Comparison of ENCODE assay signal across 1 cellular context in the genomic region with DNA sequence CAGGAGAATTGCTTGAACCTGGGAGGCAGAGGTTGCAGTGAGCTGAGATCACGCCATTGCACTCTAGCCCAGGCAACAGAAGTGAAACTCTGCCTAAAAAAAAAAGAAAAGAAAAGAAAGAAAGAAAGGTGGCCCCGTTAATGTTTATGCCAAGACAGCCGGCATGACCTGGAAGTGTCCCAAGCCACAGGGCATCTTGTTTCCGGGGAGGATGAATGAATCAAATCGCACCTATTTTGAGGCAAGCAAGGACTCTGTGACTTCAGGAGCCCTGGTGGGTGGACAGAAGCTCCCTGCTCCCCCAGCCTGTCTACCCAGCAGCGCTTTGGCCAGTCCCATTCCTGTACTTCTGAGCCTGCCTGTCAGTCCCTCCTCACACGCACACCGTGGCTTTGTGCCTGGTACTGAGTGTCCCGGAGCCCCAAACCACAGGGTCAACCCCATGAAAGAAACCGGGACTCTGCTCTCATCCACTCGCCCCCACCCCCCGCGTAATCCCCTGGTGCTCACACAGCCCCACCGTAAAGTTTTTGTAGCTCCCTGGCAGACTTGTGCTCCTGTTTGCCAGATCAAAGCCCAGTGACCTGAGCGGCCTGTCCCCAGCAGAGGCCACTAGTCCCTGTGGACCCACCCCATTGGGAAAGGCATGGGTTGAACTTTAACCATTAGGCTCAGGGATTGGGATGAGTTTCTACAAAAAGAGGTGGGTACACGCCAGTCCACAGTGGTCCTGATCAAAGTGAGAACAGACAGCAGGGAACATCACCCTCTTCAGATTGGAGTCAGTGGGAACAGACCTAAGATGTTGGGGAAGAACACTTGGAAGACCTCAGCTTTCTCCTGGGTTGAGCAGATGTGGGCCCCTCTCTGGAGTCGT.
TF ChIP-seq lines count a peak whose summit lies in the region.

No MANE protein-coding gene starts in this region.

TF ChIP-seq in HepG2, 621 proteins besides CTCF, POLR2A, EP300 and RAD21 (continued from another document and continues in another):
- peak; percentile 42; the same call in 1 of the 2 replicates for TF ChIP-seq BRF2 (CRISPR knock-in tag; IDR thresholded peaks at IDR 0.05)
- no peak; the same call in 1 of the 2 replicates for TF ChIP-seq ELF4 (CRISPR knock-in tag; IDR thresholded peaks at IDR 0.05; ENCODE audit: borderline replicate concordance)
- peak; percentile 64; the same call in 1 of the 2 replicates for TF ChIP-seq ZNF331 (CRISPR knock-in tag; IDR thresholded peaks at IDR 0.05)
- peak; percentile 56; the same call in 1 of the 2 replicates for TF ChIP-seq MIER3 (CRISPR knock-in tag; IDR thresholded peaks at IDR 0.05; ENCODE audit: borderline replicate concordance)
- TF ChIP-seq PAXIP1 (CRISPR knock-in tag; conservative IDR thresholded peaks at IDR 0.05): peak; percentile 95
- TF ChIP-seq, protein P1, sequence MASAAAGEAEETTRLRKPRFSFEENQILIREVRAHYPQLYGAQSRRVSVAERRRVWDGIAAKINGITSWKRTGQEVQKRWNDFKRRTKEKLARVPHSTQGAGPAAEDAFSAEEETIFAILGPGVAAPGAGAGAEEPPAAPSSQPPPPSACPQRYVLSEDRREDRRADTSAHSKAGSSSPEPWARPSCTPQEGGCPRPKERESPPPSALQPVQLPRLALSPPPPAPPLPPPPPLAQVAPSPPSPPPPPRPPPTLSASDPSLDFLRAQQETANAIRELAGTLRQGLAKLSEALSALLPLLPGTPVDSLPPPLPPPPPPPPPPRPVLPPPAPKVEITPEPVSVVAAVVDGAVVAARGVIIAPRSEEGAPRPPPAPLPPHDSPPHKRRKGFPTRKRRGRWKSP (CRISPR knock-in tag; IDR thresholded peaks at IDR 0.05): peak; percentile 75
- peak; percentile 63; the same call in 1 of the 2 replicates for TF ChIP-seq NCOA1 (CRISPR knock-in tag; IDR thresholded peaks at IDR 0.05)
- TF ChIP-seq PLRG1 (conservative IDR thresholded peaks at IDR 0.05): no peak
- TF ChIP-seq ZNF749 (CRISPR knock-in tag; IDR thresholded peaks at IDR 0.05; ENCODE audit: borderline replicate concordance): peak; percentile 24; the same call in 1 of the 2 replicates
- TF ChIP-seq FOXP4 (CRISPR knock-in tag; IDR thresholded peaks at IDR 0.05): peak; percentile 61
- peak; percentile 96 for TF ChIP-seq HNF4A (CRISPR knock-in tag; IDR thresholded peaks at IDR 0.05)
- 0 out of 2 replicates have a peak, but pooled peaks have one; percentile 50 for TF ChIP-seq ZNF724P (CRISPR knock-in tag; IDR thresholded peaks at IDR 0.05; ENCODE audit: borderline replicate concordance)
- TF ChIP-seq CEBPB (IDR thresholded peaks at IDR 0.05; ENCODE audit: borderline replicate concordance, low read depth, low read length): peak; percentile 59; the same call in 1 of the 2 replicates
- no peak for TF ChIP-seq IKZF1 (IDR thresholded peaks at IDR 0.05)
- TF ChIP-seq NFIC (IDR thresholded peaks at IDR 0.05; ENCODE audit: low read length): no peak
- 0 out of 2 replicates have a peak, but pooled peaks have one; percentile 15 for TF ChIP-seq ZNF816 (CRISPR knock-in tag; IDR thresholded peaks at IDR 0.05; ENCODE audit: borderline replicate concordance)
- TF ChIP-seq, protein P2, sequence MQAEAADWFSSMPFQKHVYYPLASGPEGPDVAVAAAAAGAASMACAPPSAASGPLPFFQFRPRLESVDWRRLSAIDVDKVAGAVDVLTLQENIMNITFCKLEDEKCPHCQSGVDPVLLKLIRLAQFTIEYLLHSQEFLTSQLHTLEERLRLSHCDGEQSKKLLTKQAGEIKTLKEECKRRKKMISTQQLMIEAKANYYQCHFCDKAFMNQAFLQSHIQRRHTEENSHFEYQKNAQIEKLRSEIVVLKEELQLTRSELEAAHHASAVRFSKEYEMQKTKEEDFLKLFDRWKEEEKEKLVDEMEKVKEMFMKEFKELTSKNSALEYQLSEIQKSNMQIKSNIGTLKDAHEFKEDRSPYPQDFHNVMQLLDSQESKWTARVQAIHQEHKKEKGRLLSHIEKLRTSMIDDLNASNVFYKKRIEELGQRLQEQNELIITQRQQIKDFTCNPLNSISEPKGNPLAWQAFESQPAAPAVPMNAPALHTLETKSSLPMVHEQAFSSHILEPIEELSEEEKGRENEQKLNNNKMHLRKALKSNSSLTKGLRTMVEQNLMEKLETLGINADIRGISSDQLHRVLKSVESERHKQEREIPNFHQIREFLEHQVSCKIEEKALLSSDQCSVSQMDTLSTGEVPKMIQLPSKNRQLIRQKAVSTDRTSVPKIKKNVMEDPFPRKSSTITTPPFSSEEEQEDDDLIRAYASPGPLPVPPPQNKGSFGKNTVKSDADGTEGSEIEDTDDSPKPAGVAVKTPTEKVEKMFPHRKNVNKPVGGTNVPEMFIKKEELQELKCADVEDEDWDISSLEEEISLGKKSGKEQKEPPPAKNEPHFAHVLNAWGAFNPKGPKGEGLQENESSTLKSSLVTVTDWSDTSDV (CRISPR knock-in tag; IDR thresholded peaks at IDR 0.05): peak; percentile 73; the same call in 1 of the 2 replicates
- TF ChIP-seq SYNCRIP (IDR thresholded peaks at IDR 0.05; ENCODE audit: insufficient read depth, low read depth, low read length): no peak
- TF ChIP-seq ATF2 (CRISPR knock-in tag; IDR thresholded peaks at IDR 0.05): no peak
- TF ChIP-seq TARDBP (CRISPR knock-in tag; IDR thresholded peaks at IDR 0.05): peak; percentile 85; the same call in 1 of the 2 replicates
- no peak for TF ChIP-seq ZEB1 (IDR thresholded peaks at IDR 0.05; ENCODE audit: insufficient replicate concordance, low read depth)
- TF ChIP-seq, protein P3, sequence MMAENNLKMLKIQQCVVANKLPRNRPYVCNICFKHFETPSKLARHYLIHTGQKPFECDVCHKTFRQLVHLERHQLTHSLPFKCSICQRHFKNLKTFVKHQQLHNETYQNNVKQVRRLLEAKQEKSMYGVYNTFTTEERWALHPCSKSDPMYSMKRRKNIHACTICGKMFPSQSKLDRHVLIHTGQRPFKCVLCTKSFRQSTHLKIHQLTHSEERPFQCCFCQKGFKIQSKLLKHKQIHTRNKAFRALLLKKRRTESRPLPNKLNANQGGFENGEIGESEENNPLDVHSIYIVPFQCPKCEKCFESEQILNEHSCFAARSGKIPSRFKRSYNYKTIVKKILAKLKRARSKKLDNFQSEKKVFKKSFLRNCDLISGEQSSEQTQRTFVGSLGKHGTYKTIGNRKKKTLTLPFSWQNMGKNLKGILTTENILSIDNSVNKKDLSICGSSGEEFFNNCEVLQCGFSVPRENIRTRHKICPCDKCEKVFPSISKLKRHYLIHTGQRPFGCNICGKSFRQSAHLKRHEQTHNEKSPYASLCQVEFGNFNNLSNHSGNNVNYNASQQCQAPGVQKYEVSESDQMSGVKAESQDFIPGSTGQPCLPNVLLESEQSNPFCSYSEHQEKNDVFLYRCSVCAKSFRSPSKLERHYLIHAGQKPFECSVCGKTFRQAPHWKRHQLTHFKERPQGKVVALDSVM (CRISPR knock-in tag; IDR thresholded peaks at IDR 0.05): peak; percentile 74
- TF ChIP-seq TP53 (CRISPR knock-in tag; conservative IDR thresholded peaks at IDR 0.05): peak; percentile 70; the same call in 1 of the 2 replicates
- TF ChIP-seq PAF1 (CRISPR knock-in tag; IDR thresholded peaks at IDR 0.05): no peak
- TF ChIP-seq FOSL2 (CRISPR knock-in tag; IDR thresholded peaks at IDR 0.05): peak; percentile 28; the same call in 1 of the 2 replicates
- TF ChIP-seq NCOA5 (CRISPR knock-in tag; IDR thresholded peaks at IDR 0.05): no peak
- TF ChIP-seq ZBTB38 (CRISPR knock-in tag; IDR thresholded peaks at IDR 0.05): peak; percentile 55; the same call in 1 of the 2 replicates
- TF ChIP-seq MIER2 (CRISPR knock-in tag; IDR thresholded peaks at IDR 0.05): 0 out of 2 replicates have a peak, but pooled peaks have one; percentile 61
